ENCODE assay signal across 8 cellular contexts in the genomic region with DNA sequence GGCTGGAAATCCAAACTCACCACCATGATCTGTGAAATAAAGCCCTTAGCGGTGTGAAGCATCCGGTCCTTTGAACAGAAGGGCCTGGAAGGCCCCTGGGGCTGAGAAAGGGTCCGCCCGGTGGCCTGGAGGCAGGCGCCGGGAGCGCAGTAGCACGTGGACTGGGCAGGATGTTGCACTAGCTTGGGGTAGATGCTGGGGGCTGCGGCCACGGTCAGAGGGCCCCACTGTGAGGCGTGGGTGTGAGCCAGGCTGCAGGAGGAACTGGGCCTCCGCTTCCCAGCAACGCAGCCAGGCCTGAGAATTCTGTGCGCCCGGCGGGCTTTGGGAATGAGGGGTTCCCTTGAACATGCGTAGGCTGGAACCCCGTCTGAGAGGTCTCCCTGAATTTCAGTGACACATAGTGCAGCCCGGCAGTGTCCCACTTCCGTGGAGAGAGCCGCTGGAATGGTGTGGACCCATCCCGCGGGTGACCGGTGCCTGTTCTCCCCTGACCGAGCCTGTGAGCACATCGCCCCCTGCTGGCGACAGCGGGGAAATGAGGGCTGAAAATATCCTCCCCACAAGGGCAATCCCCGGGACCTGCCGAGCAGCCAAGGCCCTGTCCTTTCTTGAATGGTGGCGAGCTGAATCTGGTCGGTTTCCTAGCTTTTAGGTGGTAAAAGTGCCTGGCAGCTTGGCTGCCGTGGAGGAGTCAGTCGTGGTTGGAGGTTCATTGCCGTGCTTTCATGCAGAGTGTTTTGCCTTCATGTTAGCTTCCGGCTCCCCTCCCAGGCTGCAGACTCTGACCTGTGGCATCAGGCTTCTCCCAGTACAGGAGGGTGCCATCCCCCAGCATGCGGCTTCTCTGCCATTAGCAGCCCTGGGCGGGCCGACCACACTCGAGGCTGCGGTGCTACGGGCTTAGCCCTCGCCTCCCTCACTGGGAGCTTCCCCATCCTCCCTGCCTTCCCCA. TPM values are rescaled to one million over a fixed set of nuclear protein-coding genes. Genes with fewer than 3 reads are reported as not detected.
DNase-seq lines count a peak whose midpoint lies in the region; ATAC-seq and TF ChIP-seq lines count a peak whose summit lies in the region.

No MANE protein-coding gene starts in this region.

- H3K4me1 ChIP-seq in RWPE2 (ENCODE audit: insufficient read depth, poor library complexity, severe bottlenecking): no peaks in the 10 kb centered on the region
- H3K4me1 ChIP-seq in ovary (ENCODE audit: insufficient read depth): no peaks in the 10 kb centered on the region
- H3K4me1 ChIP-seq in transverse colon: peaks cover 0 to 8% (median 2%) of the 10 kb centered on the region in 4 donors

- peaks cover 42% of the 10 kb centered on the region for H3K36me3 ChIP-seq in RWPE2 (ENCODE audit: low read depth)
- no peaks in the 10 kb centered on the region for H3K36me3 ChIP-seq in ovary
- H3K36me3 ChIP-seq in transverse colon: no peaks in the 10 kb centered on the region

- in situ Hi-C loops in transverse colon (cut with MboI; ENCODE audit: low pct_ligation_motif_present in 1 of 4, low pct_unique_long_range_greater_than_20kb in 1 of 4, low sequenced_read_pairs in 3 of 4): loop anchor here in 2 of 4 donors (25.0 kb wide), 2 partner anchors 267 to 1233 kb away; a partner anchor contains a TSS

- TF ChIP-seq CTCF in RWPE2 (IDR thresholded peaks at IDR 0.05; ENCODE audit: poor library complexity, severe bottlenecking) (peak; percentile 86), ovary (IDR thresholded peaks at IDR 0.05) (peak; percentile 36 to 50 (median 43)), transverse colon (IDR thresholded peaks at IDR 0.05) (peak; percentile 84 to 90 (median 89))

- 62 to 63% (median 63%) methylated on average over 41 to 43 of the region's 43 CpGs for WGBS in ovary, 3 donors
- 66% methylated on average over 30 of the region's 43 CpGs; no CpG with 5 or more reads in 1 of the 2 donors for WGBS in transverse colon (ENCODE audit: low coverage in 1 of 2), 2 donors

- H3K9me3 Mint-ChIP-seq in activated naive CD4-positive, alpha-beta T cell treated with anti-CD3 and anti-CD28 coated beads for 36 hours: no peaks in the 10 kb centered on the region

- no peak overlapping the region for H3K27ac Mint-ChIP-seq in activated naive CD4-positive, alpha-beta T cell treated with anti-CD3 and anti-CD28 coated beads for 36 hours

- no peaks in the 10 kb centered on the region for H3K4me1 Mint-ChIP-seq in activated naive CD4-positive, alpha-beta T cell treated with anti-CD3 and anti-CD28 coated beads for 36 hours (ENCODE audit: low read depth)

- TF ChIP-seq POLR2A in ovary (IDR thresholded peaks at IDR 0.05) (no peak), transverse colon (IDR thresholded peaks at IDR 0.05) (no peak)

- peak; percentile 43 to 59 for DNase-seq in SHP77 (lab: John Stamatoyannopoulos, UW)
- no peak for DNase-seq in SHP77 treated with DMSO at 0.1 percent for 48 hours (lab: John Stamatoyannopoulos, UW)
- no peak for DNase-seq in RWPE2 (ENCODE audit: low spot score)
- peak; percentile 77 for DNase-seq in activated naive CD4-positive, alpha-beta T cell treated with anti-CD3 and anti-CD28 coated beads for 36 hours
- DNase-seq in glomerular visceral epithelial cell (ENCODE audit: extremely low spot score): peak; percentile 57
- DNase-seq in ovary: peak; percentile 36 to 82 (median 57)
- peak; percentile 73 for DNase-seq in transverse colon

- intact Hi-C loops in activated naive CD4-positive, alpha-beta T cell treated with anti-CD3 and anti-CD28 coated beads for 36 hours (cut with micrococcal nuclease): loop anchor here (1.0 kb wide), 5 partner anchors 43 to 375 kb away; a partner anchor contains a TSS
- intact Hi-C loops in ovary (cut with DNase I): loop anchor here in 1 of 4 donors (10.0 kb wide), 1 partner anchor 245 kb away; a partner anchor contains a TSS
- intact Hi-C loops in transverse colon (cut with DNase I; ENCODE audit: low total_unique reads): no loop called here

- H3K36me3 Mint-ChIP-seq in activated naive CD4-positive, alpha-beta T cell treated with anti-CD3 and anti-CD28 coated beads for 36 hours (ENCODE audit: low read depth): peaks cover 7% of the 10 kb centered on the region

- H3K4me3 ChIP-seq in RWPE2 (ENCODE audit: severe bottlenecking): no peak overlapping the region
- H3K4me3 ChIP-seq in ovary: no peak overlapping the region
- no peak overlapping the region for H3K4me3 ChIP-seq in transverse colon

- TF ChIP-seq EP300 in ovary (IDR thresholded peaks at IDR 0.05) (no peak), transverse colon (IDR thresholded peaks at IDR 0.05; ENCODE audit: low read depth) (no peak)

- H3K27me3 Mint-ChIP-seq in activated naive CD4-positive, alpha-beta T cell treated with anti-CD3 and anti-CD28 coated beads for 36 hours (ENCODE audit: low read depth): no peaks in the 10 kb centered on the region

- H3K27ac ChIP-seq in RWPE2 (ENCODE audit: poor library complexity, severe bottlenecking) (no peak overlapping the region), ovary (no peak overlapping the region), transverse colon (no peak overlapping the region)

- no peaks in the 10 kb centered on the region for H3K9me3 ChIP-seq in RWPE2 (ENCODE audit: severe bottlenecking)
- H3K9me3 ChIP-seq in ovary: no peaks in the 10 kb centered on the region
- no peaks in the 10 kb centered on the region for H3K9me3 ChIP-seq in transverse colon

- no peaks in the 10 kb centered on the region for H3K27me3 ChIP-seq in RWPE2 (ENCODE audit: insufficient read depth, poor library complexity, severe bottlenecking)
- H3K27me3 ChIP-seq in ovary: no peaks in the 10 kb centered on the region
- no peaks in the 10 kb centered on the region for H3K27me3 ChIP-seq in transverse colon

- H3K4me3 Mint-ChIP-seq in activated naive CD4-positive, alpha-beta T cell treated with anti-CD3 and anti-CD28 coated beads for 36 hours: no peak overlapping the region

- CTCF ChIA-PET in activated naive CD4-positive, alpha-beta T cell treated with anti-CD3 and anti-CD28 coated beads for 36 hours (lab: Charles Lee): interaction anchor here (0.6 to 2.3 kb wide), 31 partner anchors 9 to 717 kb away, joined by 3 to 15 read pairs (median 4); a partner anchor contains a TSS

- ATAC-seq in HG02973 (IDR thresholded peaks at IDR 0.05; ENCODE audit: unreplicated experiment): peak; percentile 64
- peak; percentile 60 for ATAC-seq in RWPE2 (ENCODE audit: low read depth)

RNA-seq across cellular contexts. Expression of a gene that starts 43.8 kb away (rescaled TPM):
- 10 to 100 TPM; 56.9 to 59.9 TPM for total RNA-seq in activated naive CD4-positive, alpha-beta T cell treated with anti-CD3 and anti-CD28 coated beads for 36 hours
- total RNA-seq in ovary (10 to 100 TPM; 33.4 to 59.6 (median 58.4) TPM), transverse colon (10 to 100 TPM; 17.1 to 53.2 (median 39.2) TPM)
- 10 to 100 TPM; 40.6 to 63.3 TPM for polyA plus RNA-seq in ovary

RNA-seq across cellular contexts. Expression of a gene that starts 45.5 kb away (rescaled TPM):
- 10 to 100 TPM; 15.5 to 18.6 TPM for total RNA-seq in activated naive CD4-positive, alpha-beta T cell treated with anti-CD3 and anti-CD28 coated beads for 36 hours
- total RNA-seq in ovary (10 to 100 TPM in 3 of 7 donors, 1 to 10 TPM in 4; 2.2 to 30.7 (median 4.9) TPM), transverse colon (10 to 100 TPM; 10.9 to 29.5 (median 16.9) TPM)
- polyA plus RNA-seq in ovary: 1 to 10 TPM; 3.6 to 6.6 TPM

Comparison
In these comparisons a context has a peak if more than half of its experiments do, and no peak if none do; other contexts are left out.
1. DNase-seq: peak in SHP77 (2 of 2), activated naive CD4-positive, alpha-beta T cell treated with anti-CD3 and anti-CD28 coated beads for 36 hours (single experiment), glomerular visceral epithelial cell (single experiment), ovary (5 of 5) and transverse colon (single experiment); none in SHP77 treated with DMSO at 0.1 percent for 48 hours (single experiment) and RWPE2 (single experiment).
2. Peak in every context shown above with its lines, with median percentiles within 50 percentile points of each other: CTCF ChIP-seq.